Comparison of ENCODE assay signal across 8 cellular contexts in genomic region chr14:20683125-20683895, GRCh38. TPM values are rescaled to one million over a fixed set of nuclear protein-coding genes. Genes with fewer than 3 reads are reported as not detected.
A peak's percentile ranks its signal among the peaks of the same experiment; 100 is the strongest.
DNase-seq lines count a peak whose midpoint lies in the region; ATAC-seq, FAIRE-seq and TF ChIP-seq lines count a peak whose summit lies in the region.

No MANE protein-coding gene starts in this region.

- H3K4me3 ChIP-seq in DND-41 (ENCODE audit: low read depth in 1 of 2, low read length in 2 of 2) (peak overlapping the region; percentile 79 to 83), SU-DHL-6 (ENCODE audit: insufficient read depth, low read length, poor library complexity, severe bottlenecking) (peak overlapping the region; percentile 46), adrenal gland (peak overlapping the region; percentile 44 to 87 (median 64)), right atrium auricular region (peak overlapping the region; percentile 77 to 79), psoas muscle (peak overlapping the region; percentile 89)

- H4K20me1 ChIP-seq in DND-41 (ENCODE audit: insufficient read depth, low read length) (no peaks in the 10 kb centered on the region), SU-DHL-6 (ENCODE audit: low read depth, low read length) (no peaks in the 10 kb centered on the region)

- ATAC-seq in DND-41 (ENCODE audit: insufficient read depth, low read depth) (peak; percentile 39), GM21786 (IDR thresholded peaks at IDR 0.05; ENCODE audit: unreplicated experiment) (peak; percentile 16), psoas muscle (peak; percentile 68 to 76 (median 69))

- H3K9ac ChIP-seq in DND-41 (ENCODE audit: low read depth, low read length) (peak overlapping the region; percentile 96), SU-DHL-6 (ENCODE audit: low read length) (peak overlapping the region; percentile 59)

- peaks cover 44% of the 10 kb centered on the region for H3K4me1 ChIP-seq in DND-41 (ENCODE audit: insufficient read depth, low read length)
- H3K4me1 ChIP-seq in adrenal gland (replicated peaks in 1 of 2) = peaks cover 11 to 21% of the 10 kb centered on the region in 2 donors
- peaks cover 0 to 21% of the 10 kb centered on the region in 2 donors for H3K4me1 ChIP-seq in right atrium auricular region
- H3K4me1 ChIP-seq in psoas muscle = peaks cover 17% of the 10 kb centered on the region

- H3K9me3 ChIP-seq in DND-41 (ENCODE audit: insufficient read depth, low read length, severe bottlenecking) (no peaks in the 10 kb centered on the region), SU-DHL-6 (ENCODE audit: insufficient read depth, low read length) (no peaks in the 10 kb centered on the region), adrenal gland (replicated peaks in 1 of 3) (no peaks in the 10 kb centered on the region), right atrium auricular region (no peaks in the 10 kb centered on the region), psoas muscle (no peaks in the 10 kb centered on the region)

- DNase-seq in DND-41 (peak; percentile 87), LHCN-M2 (ENCODE audit: low read depth) (peak; percentile 93), adrenal gland (peak; percentile 75 to 94 (median 83)), right atrium auricular region (ENCODE audit: low spot score) (peak; percentile 80), psoas muscle (peak; percentile 77 to 83), urothelium cell line (ENCODE audit: low spot score) (peak; percentile 55)

- H3K27me3 ChIP-seq in DND-41 (ENCODE audit: insufficient read depth, low read length, poor library complexity) (no peaks in the 10 kb centered on the region), SU-DHL-6 (ENCODE audit: low read length) (no peaks in the 10 kb centered on the region), adrenal gland (no peaks in the 10 kb centered on the region), right atrium auricular region (no peaks in the 10 kb centered on the region), psoas muscle (ENCODE audit: insufficient read depth in 3 of 3, low read length in 2 of 3) (no peaks in the 10 kb centered on the region)

- TF ChIP-seq POLR2A in adrenal gland (IDR thresholded peaks at IDR 0.05) = no peak

- peak; percentile 44 for FAIRE-seq in urothelium cell line (lab: Jason Lieb, UNC)

- peaks cover 29% of the 10 kb centered on the region for H3F3A ChIP-seq in SU-DHL-6 (ENCODE audit: insufficient read depth)

- H3K79me2 ChIP-seq in DND-41 (ENCODE audit: insufficient read depth, low read length) (no peaks in the 10 kb centered on the region), SU-DHL-6 (ENCODE audit: insufficient read depth, low read length) (no peaks in the 10 kb centered on the region)

- H2AFZ ChIP-seq in DND-41 (ENCODE audit: low read depth, low read length) = peak overlapping the region; percentile 91
- H2AFZ ChIP-seq in SU-DHL-6 (ENCODE audit: low read depth, low read length, severe bottlenecking) = peak overlapping the region; percentile 87

- H3K27ac ChIP-seq in DND-41 (ENCODE audit: low read length) (peak overlapping the region; percentile 97), SU-DHL-6 (ENCODE audit: low read depth, low read length) (peak overlapping the region; percentile 84), adrenal gland (peak overlapping the region; percentile 95 to 100 (median 100)), right atrium auricular region (peak overlapping the region; percentile 99 to 100), psoas muscle (peak overlapping the region; percentile 99)

- no peaks in the 10 kb centered on the region for H3K9me2 ChIP-seq in SU-DHL-6 (replicated peaks; ENCODE audit: insufficient read depth, low read length)

- intact Hi-C loops in adrenal gland (cut with DNase I) (loop anchor here (2.0 to 10.0 kb wide), 3 partner anchors 71 to 359 kb away; no protein-coding TSS in a partner anchor), psoas muscle (cut with DNase I) (loop anchor here (5.0 to 10.0 kb wide), 7 partner anchors 51 to 421 kb away; partner anchors contain the start of genes APEX1 (in 1 of the 2), CCNB1IP1 (in 1 of the 2), PIP4P1 (in 1 of the 2) and PNP (in 1 of the 2))

- H3K36me3 ChIP-seq in DND-41 (ENCODE audit: insufficient read depth, low read length) (no peaks in the 10 kb centered on the region), SU-DHL-6 (ENCODE audit: low read length) (no peaks in the 10 kb centered on the region), adrenal gland (replicated peaks in 1 of 2) (no peaks in the 10 kb centered on the region), right atrium auricular region (no peaks in the 10 kb centered on the region), psoas muscle (ENCODE audit: insufficient read depth in 1 of 2, low read depth in 1 of 2) (no peaks in the 10 kb centered on the region)

- H3K4me2 ChIP-seq in DND-41 (ENCODE audit: insufficient read depth, low read length) (peak overlapping the region; percentile 93), SU-DHL-6 (ENCODE audit: low read depth, low read length, poor library complexity, severe bottlenecking) (peak overlapping the region; percentile 79)

- WGBS in adrenal gland, 4 donors = 0 to 2% (median 0%) methylated on average over 13 to 38 of the region's 38 CpGs
- 0 to 1% (median 0%) methylated on average over 38 of the region's 38 CpGs for whole genome bisulfite sequencing in psoas muscle, 3 donors

- TF ChIP-seq CTCF in DND-41 (IDR thresholded peaks at IDR 0.05; ENCODE audit: borderline replicate concordance, extremely low read depth, low read length, poor library complexity, severe bottlenecking) (no peak), SU-DHL-6 (IDR thresholded peaks at IDR 0.05; ENCODE audit: insufficient read depth, low read length, poor library complexity, severe bottlenecking) (no peak), adrenal gland (IDR thresholded peaks at IDR 0.05) (no peak), right atrium auricular region (IDR thresholded peaks at IDR 0.05) (no peak), psoas muscle (IDR thresholded peaks at IDR 0.05) (no peak)

RNA-seq across cellular contexts. Expression of gene RNASE4, which starts 1.1 kb away (rescaled TPM):
- total RNA-seq in LHCN-M2 (2014; rRNA removed) = 5.4 and 10.5 TPM in 2 replicates
- polyA plus RNA-seq in LHCN-M2 (2012) = 7.4 TPM
- 10 to 100 TPM in 2 of 8 donors, 1 to 10 TPM in 6; 2.3 to 24.9 (median 7.8) TPM for total RNA-seq in adrenal gland
- 10 to 100 TPM in 1 of 3 donors, 1 to 10 TPM in 2; 6.0 to 12.7 (median 9.8) TPM for polyA plus RNA-seq in adrenal gland
- total RNA-seq in right atrium auricular region = 10 to 100 TPM; 19.5 to 44.4 TPM
- 10 to 100 TPM in 1 of 4 donors, 1 to 10 TPM in 2, under 1 TPM in 1; 0.77 to 11.1 (median 4.2) TPM for total RNA-seq in psoas muscle
- 10 to 100 TPM in 1 of 3 donors, 1 to 10 TPM in 2; 7.6 to 10.7 (median 8.6) TPM for polyA plus RNA-seq in psoas muscle

RNA-seq across cellular contexts. Expression of gene ANG, which starts 5.3 kb away (rescaled TPM):
- total RNA-seq in LHCN-M2 (2014; rRNA removed) (4.2 and 4.4 TPM in 2 replicates), adrenal gland (10 to 100 TPM in 1 of 8 donors, 1 to 10 TPM in 7; 1.0 to 12.0 (median 3.6) TPM), right atrium auricular region (10 to 100 TPM in 1 of 2 donors, 1 to 10 TPM in 1; 4.4 to 14.5 TPM), psoas muscle (1 to 10 TPM; 1.3 to 6.5 (median 1.8) TPM)
- 5.2 TPM for polyA plus RNA-seq in LHCN-M2 (2012)
- polyA plus RNA-seq in adrenal gland (1 to 10 TPM; 1.8 to 10.0 (median 3.7) TPM), psoas muscle (1 to 10 TPM; 3.5 to 4.8 (median 3.5) TPM)

RNA-seq across cellular contexts. Expression of gene OR6S1, which starts 41.8 kb away (rescaled TPM):
- not detected in 2 replicates for total RNA-seq in LHCN-M2 (2014; rRNA removed)
- not detected for polyA plus RNA-seq in LHCN-M2 (2012)
- not detected for total RNA-seq in adrenal gland
- not detected for polyA plus RNA-seq in adrenal gland
- not detected for total RNA-seq in right atrium auricular region
- not detected for total RNA-seq in psoas muscle
- not detected for polyA plus RNA-seq in psoas muscle

Comparison
In these comparisons a context has a peak if more than half of its experiments do, and no peak if none do; other contexts are left out.
1. Peak in every context shown above with its lines: DNase-seq, ATAC-seq, H3K4me3 ChIP-seq and H3K27ac ChIP-seq.
2. ATAC-seq: peak in every context shown above with its lines; median percentile 69 in psoas muscle; 39 in DND-41; 16 in GM21786.